9 cellular contexts compared by ENCODE assay signal in genomic region chr7:111198255-111198654, GRCh38.
DNase-seq lines count a peak whose midpoint lies in the region; ATAC-seq and TF ChIP-seq lines count a peak whose summit lies in the region.
"Had no signal": no experiment of that assay in that cellular context is flagged by ENCODE, and none has a peak within 500 bp of the region (broad histone marks: within the 10 kb centered on the region; RNA-seq: fewer than 3 reads in every experiment).

No MANE protein-coding gene starts in this region.

- ATAC-seq in HG03469 (IDR thresholded peaks at IDR 0.05; ENCODE audit: unreplicated experiment), result no peak
- no peak for ATAC-seq in HG02840 (IDR thresholded peaks at IDR 0.05; ENCODE audit: low FRiP score, unreplicated experiment)

- peak overlapping the region; percentile 72 for H3K27ac Mint-ChIP-seq in chondrocyte (ENCODE audit: unreplicated experiment)
- H3K27ac Mint-ChIP-seq: activated CD4-positive, alpha-beta memory T cell treated with anti-CD3 and anti-CD28 coated beads for 36 hours had no signal

- no peak for TF ChIP-seq CTCF in chondrocyte (IDR thresholded peaks at IDR 0.05)

- H3K27me3 Mint-ChIP-seq in chondrocyte (ENCODE audit: low read depth), result no peaks in the 10 kb centered on the region
- H3K27me3 Mint-ChIP-seq: activated CD4-positive, alpha-beta memory T cell treated with anti-CD3 and anti-CD28 coated beads for 36 hours had no signal

- no peak overlapping the region for H3K4me3 Mint-ChIP-seq in chondrocyte (ENCODE audit: unreplicated experiment)
- H3K4me3 Mint-ChIP-seq: activated CD4-positive, alpha-beta memory T cell treated with anti-CD3 and anti-CD28 coated beads for 36 hours had no signal

- DNase-seq in ELR (ENCODE audit: low read depth) (peak; percentile 98), NCI-H226 (peak; percentile 96), chondrocyte (ENCODE audit: low spot score) (no peak), renal cortical epithelial cell (ENCODE audit: low read depth) (peak; percentile 99), OCI-M2 (lab: John Stamatoyannopoulos, UW; ENCODE audit: unreplicated experiment) (no peak), DMS153 (lab: John Stamatoyannopoulos, UW) (no peak)
- DNase-seq: activated CD4-positive, alpha-beta memory T cell treated with anti-CD3 and anti-CD28 coated beads for 36 hours had no signal

- peaks cover 19% of the 10 kb centered on the region for H3K4me1 Mint-ChIP-seq in chondrocyte (ENCODE audit: low read depth)

- no peaks in the 10 kb centered on the region for H3K36me3 Mint-ChIP-seq in chondrocyte (ENCODE audit: low read depth)

- H3K9me3 Mint-ChIP-seq in chondrocyte (ENCODE audit: low read depth), result peaks cover 3% of the 10 kb centered on the region
- H3K9me3 Mint-ChIP-seq: activated CD4-positive, alpha-beta memory T cell treated with anti-CD3 and anti-CD28 coated beads for 36 hours had no signal

Comparison
In these comparisons a context has a peak if more than half of its experiments do, and no peak if none do; other contexts are left out.
1. DNase-seq: peak in ELR (single experiment), NCI-H226 (single experiment) and renal cortical epithelial cell (single experiment); none in chondrocyte (single experiment), OCI-M2 (single experiment) and DMS153 (single experiment).